In the genomic region with DNA sequence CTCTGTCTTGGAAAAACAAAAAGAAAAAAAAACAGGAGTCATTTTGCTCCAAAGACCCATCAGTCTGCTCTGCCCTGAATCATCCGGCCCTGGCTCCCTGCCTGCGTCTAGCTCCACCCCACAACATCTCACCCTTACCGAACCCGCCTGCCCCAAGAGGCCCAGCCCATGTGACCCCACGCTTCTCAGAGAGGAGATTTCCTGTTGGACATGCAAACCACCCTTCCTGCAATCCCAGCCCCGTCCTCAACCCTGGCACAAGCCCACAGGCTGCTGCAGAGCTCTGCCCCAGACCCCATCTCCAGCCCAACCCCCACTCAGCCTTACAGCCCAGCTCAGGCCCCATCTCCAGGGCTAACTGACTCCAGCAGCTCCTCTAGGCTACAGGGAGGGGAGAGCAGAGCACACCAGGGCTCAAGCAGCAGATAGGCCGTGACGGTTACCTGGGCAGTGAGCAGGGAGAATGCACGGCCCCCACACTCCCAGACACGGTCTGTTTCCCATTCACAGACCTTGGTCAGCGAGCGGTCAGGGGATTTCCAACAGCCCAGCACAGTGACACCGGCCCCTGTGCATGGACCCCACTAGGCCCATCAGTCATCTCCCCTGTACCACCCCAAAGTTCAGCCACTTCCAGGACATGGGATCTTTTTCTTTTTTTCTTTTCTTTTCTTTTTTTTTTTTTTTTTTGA, we compare ENCODE assay signal across 8 cellular contexts.
A peak's percentile ranks its signal among the peaks of the same experiment; 100 is the strongest.
DNase-seq lines count a peak whose midpoint lies in the region; ATAC-seq and TF ChIP-seq lines count a peak whose summit lies in the region.

No MANE protein-coding gene starts in this region.

- peak overlapping the region; percentile 45 for H3K4me2 ChIP-seq in OCI-LY7 (ENCODE audit: low read length)

- CTCF ChIA-PET in OCI-LY7 (lab: Charles Lee; ENCODE audit: unreplicated experiment) = no interaction called here

- no TSS peak for BruUV-seq in OCI-LY7 (replicated peaks; lab: Mats Ljungman, UMichigan)

- no peaks in the 10 kb centered on the region for H3K27me3 Mint-ChIP-seq in effector memory CD8-positive, alpha-beta T cell
- no peaks in the 10 kb centered on the region for H3K27me3 Mint-ChIP-seq in activated CD4-positive, alpha-beta T cell treated with anti-CD3 and anti-CD28 coated beads, Interleukin-2, amount 10 ng/mL, durations not matched to agents 24 days and 14 days

- intact Hi-C loops in OCI-LY7 (cut with micrococcal nuclease; ENCODE audit: unreplicated experiment) = no loop called here
- intact Hi-C loops in activated CD4-positive, alpha-beta T cell treated with anti-CD3 and anti-CD28 coated beads, Interleukin-2, amount 10 ng/mL, durations not matched to agents 24 days and 14 days (cut with micrococcal nuclease) = no loop called here

- no peak overlapping the region for H3K4me3 Mint-ChIP-seq in effector memory CD8-positive, alpha-beta T cell
- no peak overlapping the region for H3K4me3 Mint-ChIP-seq in activated CD4-positive, alpha-beta T cell treated with anti-CD3 and anti-CD28 coated beads, Interleukin-2, amount 10 ng/mL, durations not matched to agents 24 days and 14 days

- H3K36me3 ChIP-seq in OCI-LY7 (ENCODE audit: insufficient read depth, low read length) = peaks cover 3% of the 10 kb centered on the region; the same call in 1 of the 2 replicates

- no peaks in the 10 kb centered on the region for H3K79me2 ChIP-seq in OCI-LY7 (ENCODE audit: insufficient read depth, low read depth, low read length)

- ATAC-seq in GM18498 (IDR thresholded peaks at IDR 0.05; ENCODE audit: unreplicated experiment) = peak; percentile 68
- ATAC-seq in HG02759 (IDR thresholded peaks at IDR 0.05; ENCODE audit: unreplicated experiment) = peak; percentile 85
- peak; percentile 90 for ATAC-seq in esophagus mucosa
- ATAC-seq in effector memory CD8-positive, alpha-beta T cell (replicated peaks) = no peak

- no peak overlapping the region for H3K27ac ChIP-seq in OCI-LY7 (ENCODE audit: low read depth, low read length, poor library complexity, severe bottlenecking)

- DNase-seq in OCI-LY7 (ENCODE audit: low spot score) = peak; percentile 54
- peak; percentile 87 for DNase-seq in mucosa of gallbladder (ENCODE audit: low spot score)
- DNase-seq in effector memory CD8-positive, alpha-beta T cell = no peak
- DNase-seq in activated CD4-positive, alpha-beta T cell treated with anti-CD3 and anti-CD28 coated beads, Interleukin-2, amount 10 ng/mL, durations not matched to agents 24 days and 14 days = no peak
- DNase-seq in NCI-H82 treated with DMSO at 0.1 percent for 48 hours (lab: John Stamatoyannopoulos, UW; ENCODE audit: unreplicated experiment) = no peak

- peaks cover 6% of the 10 kb centered on the region for H3K36me3 Mint-ChIP-seq in effector memory CD8-positive, alpha-beta T cell (ENCODE audit: insufficient read depth)
- no peaks in the 10 kb centered on the region for H3K36me3 Mint-ChIP-seq in activated CD4-positive, alpha-beta T cell treated with anti-CD3 and anti-CD28 coated beads, Interleukin-2, amount 10 ng/mL, durations not matched to agents 24 days and 14 days (ENCODE audit: low read depth)

- no peak overlapping the region for H3K27ac Mint-ChIP-seq in effector memory CD8-positive, alpha-beta T cell
- no peak overlapping the region for H3K27ac Mint-ChIP-seq in activated CD4-positive, alpha-beta T cell treated with anti-CD3 and anti-CD28 coated beads, Interleukin-2, amount 10 ng/mL, durations not matched to agents 24 days and 14 days

- H3K4me3 ChIP-seq in OCI-LY7 (ENCODE audit: low read depth, low read length, poor library complexity, severe bottlenecking) = no peak overlapping the region

- H3K9me3 Mint-ChIP-seq in effector memory CD8-positive, alpha-beta T cell = no peaks in the 10 kb centered on the region
- no peaks in the 10 kb centered on the region for H3K9me3 Mint-ChIP-seq in activated CD4-positive, alpha-beta T cell treated with anti-CD3 and anti-CD28 coated beads, Interleukin-2, amount 10 ng/mL, durations not matched to agents 24 days and 14 days

- no peaks in the 10 kb centered on the region for H4K20me1 ChIP-seq in OCI-LY7 (ENCODE audit: insufficient read depth, low read length)

- H3K9me3 ChIP-seq in OCI-LY7 (ENCODE audit: low read length) = no peaks in the 10 kb centered on the region

- H3K4me1 ChIP-seq in OCI-LY7 (ENCODE audit: insufficient read depth, low read length, poor library complexity, severe bottlenecking) = peaks cover 10% of the 10 kb centered on the region

- H2AFZ ChIP-seq in OCI-LY7 (ENCODE audit: low read length) = peak overlapping the region; percentile 67

- no peaks in the 10 kb centered on the region for H3K9me2 ChIP-seq in OCI-LY7 (ENCODE audit: insufficient read depth, low read length)

- TF ChIP-seq CTCF in OCI-LY7 (conservative IDR thresholded peaks at IDR 0.05; ENCODE audit: low read length) = no peak

- H3K4me1 Mint-ChIP-seq in effector memory CD8-positive, alpha-beta T cell (ENCODE audit: low read depth in 2 of 2) = peaks cover 0 to 2% of the 10 kb centered on the region in 2 donors
- H3K4me1 Mint-ChIP-seq in activated CD4-positive, alpha-beta T cell treated with anti-CD3 and anti-CD28 coated beads, Interleukin-2, amount 10 ng/mL, durations not matched to agents 24 days and 14 days = no peaks in the 10 kb centered on the region

- POLR2A ChIA-PET in OCI-LY7 (lab: Charles Lee) = interaction anchor here (1.1 kb wide), 1 partner anchor 115 kb away, joined by 3 read pairs; no protein-coding TSS in a partner anchor

Comparison
In these comparisons a context has a peak if more than half of its experiments do, and no peak if none do; other contexts are left out.
1. DNase-seq: peak in OCI-LY7 (single experiment) and mucosa of gallbladder (single experiment); none in effector memory CD8-positive, alpha-beta T cell (0 of 3), activated CD4-positive, alpha-beta T cell treated with anti-CD3 and anti-CD28 coated beads, Interleukin-2, amount 10 ng/mL, durations not matched to agents 24 days and 14 days (single experiment) and NCI-H82 treated with DMSO at 0.1 percent for 48 hours (single experiment).